8 cellular contexts compared by ENCODE assay signal in genomic region chr21:46098303-46099141, GRCh38. TPM values are rescaled to one million over a fixed set of nuclear protein-coding genes. Genes with fewer than 3 reads are reported as not detected.
DNase-seq lines count a peak whose midpoint lies in the region; FAIRE-seq and TF ChIP-seq lines count a peak whose summit lies in the region.

No MANE protein-coding gene starts in this region.

- H3K27me3 ChIP-seq in liver (ENCODE audit: control insufficient read depth in 4 of 4, insufficient read depth in 4 of 4, low read length in 3 of 4) (no peaks in the 10 kb centered on the region), thyroid gland (no peaks in the 10 kb centered on the region)

- intact Hi-C loops in thyroid gland (cut with DNase I) = loop anchor here (2.0 kb wide), 1 partner anchor 126 kb away; no protein-coding TSS in a partner anchor

- H3K4me3 Mint-ChIP-seq in brain = peak overlapping the region; percentile 78 to 86 (median 80)

- H3K27ac ChIP-seq in liver (ENCODE audit: low read depth in 1 of 2, low read length in 2 of 2) (peak overlapping the region; percentile 28 to 46), thyroid gland (peak overlapping the region; percentile 64 to 80 (median 80))

- no peak for TF ChIP-seq RAD21 in liver (IDR thresholded peaks at IDR 0.05)

- no peak for FAIRE-seq in RCC 7860 (lab: Jason Lieb, UNC)

- H3K4me3 ChIP-seq in liver (ENCODE audit: low read depth in 1 of 3, low read length in 3 of 3) (peak overlapping the region in 1 of 3 donors; percentile 56), thyroid gland (replicated peaks in 1 of 3) (peak overlapping the region in 2 of 3 donors; percentile 20 to 80)

- H3K4me1 ChIP-seq in liver (ENCODE audit: control insufficient read depth in 4 of 4, insufficient read depth in 4 of 4, low read length in 3 of 4) (peaks cover 0 to 9% (median 2%) of the 10 kb centered on the region in 4 donors), thyroid gland (peaks cover 0 to 11% of the 10 kb centered on the region in 2 donors)

- H3K27me3 Mint-ChIP-seq in brain = peaks cover 68% of the 10 kb centered on the region

- 4% methylated on average over 94 of the region's 94 CpGs for WGBS in liver
- WGBS in thyroid gland, 2 donors = 25% methylated on average over 1 of the region's 94 CpGs; no CpG with 5 or more reads in 1 of the 2 donors

- no peak overlapping the region for H3K9ac ChIP-seq in liver (ENCODE audit: low read depth in 1 of 2, low read length in 2 of 2)

- peak; percentile 7 for DNase-seq in activated CD4-positive, alpha-beta T cell treated with anti-CD3 and anti-CD28 coated beads for 1 hour
- no peak for DNase-seq in activated CD4-positive, alpha-beta T cell treated with anti-CD3 and anti-CD28 coated beads, Interleukin-2, amount 50 U/mL, for 4 hours
- DNase-seq in thyroid gland = peak in 1 of 2 donors; percentile 2
- DNase-seq in RCC 7860 (ENCODE audit: low spot score) = no peak
- no peak for DNase-seq in mesenteric fat pad (ENCODE audit: low spot score)
- no peak for DNase-seq in DMS53 treated with DMSO at 0.1 percent for 48 hours (lab: John Stamatoyannopoulos, UW; ENCODE audit: unreplicated experiment)

- peaks cover 26 to 41% (median 36%) of the 10 kb centered on the region in 5 experiments for H3K9me3 Mint-ChIP-seq in brain

- no peak overlapping the region for H3K27ac Mint-ChIP-seq in brain

- H3K9me3 ChIP-seq in liver (ENCODE audit: control insufficient read depth in 4 of 4, low read length in 3 of 4) = peaks cover 1 to 9% (median 7%) of the 10 kb centered on the region in 4 donors
- H3K9me3 ChIP-seq in thyroid gland = no peaks in the 10 kb centered on the region

- TF ChIP-seq CTCF in brain (conservative IDR thresholded peaks at IDR 0.05) (no peak), liver (IDR thresholded peaks at IDR 0.05; ENCODE audit: low read depth, low read length, missing input control) (no peak), thyroid gland (IDR thresholded peaks at IDR 0.05) (no peak)

- H3K36me3 ChIP-seq in liver (ENCODE audit: control insufficient read depth in 4 of 4, insufficient read depth in 3 of 4, low read depth in 1 of 4, low read length in 3 of 4) (peaks cover 0 to 2% (median 0%) of the 10 kb centered on the region in 4 donors), thyroid gland (no peaks in the 10 kb centered on the region)

- peaks cover 6% of the 10 kb centered on the region for H3K4me1 Mint-ChIP-seq in brain

- H3K36me3 Mint-ChIP-seq in brain = peaks cover 38% of the 10 kb centered on the region

- no peak for TF ChIP-seq POLR2A in thyroid gland (IDR thresholded peaks at IDR 0.05)

TF ChIP-seq in liver, 16 proteins besides CTCF, POLR2A, EP300 and RAD21:
- TF ChIP-seq JUND (IDR thresholded peaks at IDR 0.05) = no peak
- no peak for TF ChIP-seq YY1 (IDR thresholded peaks at IDR 0.05)
- TF ChIP-seq TAF1 (conservative IDR thresholded peaks at IDR 0.05) = no peak
- TF ChIP-seq HNF4A (conservative IDR thresholded peaks at IDR 0.05) = no peak
- TF ChIP-seq NR2F2 (IDR thresholded peaks at IDR 0.05) = no peak

RNA-seq across cellular contexts. Expression of gene COL6A2, which starts 0.6 kb away (rescaled TPM):
- polyA plus RNA-seq in brain (ENCODE audit: insufficient read depth, low read depth, low replicate concordance) (21.4 TPM), liver (10 to 100 TPM in 1 of 2 donors, 1 to 10 TPM in 1; 5.8 to 80.8 TPM)
- total RNA-seq in liver (10 to 100 TPM; 39.1 to 44.3 TPM), thyroid gland (100 to 1,000 TPM in 3 of 4 donors, 10 to 100 TPM in 1; 79.4 to 191 (median 172) TPM), mesenteric fat pad (735 TPM)

RNA-seq across cellular contexts. Expression of gene FTCD, which starts 56.9 kb away (rescaled TPM):
- polyA plus RNA-seq in brain (ENCODE audit: insufficient read depth, low read depth, low replicate concordance) = 4.5 TPM
- total RNA-seq in liver = 100 to 1,000 TPM; 168 to 178 TPM
- polyA plus RNA-seq in liver = 100 to 1,000 TPM; 130 to 182 TPM
- total RNA-seq in thyroid gland = 1 to 10 TPM in 1 of 4 donors, under 1 TPM in 2, not detected in 1; 0.78 to 1.2 (median 0.94) TPM
- total RNA-seq in mesenteric fat pad = 0.32 TPM

Comparison
In these comparisons a context has a peak if more than half of its experiments do, and no peak if none do; other contexts are left out.
1. RNA of gene FTCD, which starts 56.9 kb away (total RNA-seq): 168 to 178 TPM in liver; 0.78 to 1.2 TPM in thyroid gland and 0.32 TPM in mesenteric fat pad (single experiment); every median in the first group is over 10 times any median in the second.